34 cellular contexts compared by ENCODE assay signal in the genomic region with DNA sequence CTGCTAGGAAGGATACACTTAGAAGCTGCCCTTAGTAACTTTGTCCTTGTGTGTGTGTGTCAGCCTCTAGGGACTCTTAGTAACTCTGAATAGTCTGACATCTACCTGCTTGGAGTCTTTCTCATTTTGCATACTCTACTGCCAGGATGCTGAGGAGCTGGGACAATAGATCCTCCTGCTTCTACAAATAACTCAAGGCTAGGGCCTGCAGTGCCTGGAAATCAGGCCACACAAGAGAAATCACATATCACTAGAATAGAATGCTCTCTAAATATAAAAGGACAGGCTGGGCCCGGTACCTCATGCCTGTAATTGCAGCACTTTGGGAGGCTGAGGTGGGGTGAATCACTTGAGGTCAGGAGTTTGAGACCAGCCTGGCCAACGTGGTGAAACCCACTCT. TPM values are rescaled to one million over a fixed set of nuclear protein-coding genes. Genes with fewer than 3 reads are reported as not detected.
DNase-seq lines count a peak whose midpoint lies in the region; ATAC-seq, FAIRE-seq and TF ChIP-seq lines count a peak whose summit lies in the region.
"Had no signal": no experiment of that assay in that cellular context is flagged by ENCODE, and none has a peak within 500 bp of the region (broad histone marks: within the 10 kb centered on the region; RNA-seq: fewer than 3 reads in every experiment).

No MANE protein-coding gene starts in this region.

- H3K4ac ChIP-seq in H1 (replicated peaks; ENCODE audit: insufficient read length, low read depth, low read length) = no peak overlapping the region

- H2BK5ac ChIP-seq in H1 (ENCODE audit: low read depth, low read length) = no peak overlapping the region

- H2BK20ac ChIP-seq in H1 (ENCODE audit: low read length) = no peak overlapping the region

- H3K9ac ChIP-seq in H1 (replicated peaks in 1 of 4; ENCODE audit: extremely low read depth in 1 of 4, low read depth in 3 of 4, low read length in 3 of 4) = no peak overlapping the region

- H2BK120ac ChIP-seq in H1 (replicated peaks; ENCODE audit: low read depth, low read length) = no peak overlapping the region

- no peaks in the 10 kb centered on the region for H3K9me3 Mint-ChIP-seq in activated naive CD8-positive, alpha-beta T cell (ENCODE audit: low read depth)
- H3K9me3 Mint-ChIP-seq in activated naive CD8-positive, alpha-beta T cell treated with anti-CD3 and anti-CD28 coated beads, Interleukin-2, amount 50 U/mL, for 24 hours = no peaks in the 10 kb centered on the region
- no peaks in the 10 kb centered on the region for H3K9me3 Mint-ChIP-seq in HFFc6
- no peaks in the 10 kb centered on the region for H3K9me3 Mint-ChIP-seq in stimulated activated naive B cell treated with anti-CD40 and anti-IgM and Interleukin-4, amounts not matched to agents 10 μg/mL and 1 μg/mL and 100 μg/mL, for 72 hours
- H3K9me3 Mint-ChIP-seq: activated CD4-positive, alpha-beta T cell treated with anti-CD3 and anti-CD28 coated beads, Interleukin-2, amount 10 ng/mL, durations not matched to agents 7 days and 5 days; mesothelial cell of epicardium had no signal

- TF ChIP-seq CTCF in HFFc6 (IDR thresholded peaks at IDR 0.05) (no peak), H1 (IDR thresholded peaks at IDR 0.05; ENCODE audit: control extremely low read depth in 1 of 3, insufficient read depth in 1 of 3, low read depth in 1 of 3, low read length in 3 of 3) (no peak)

- CTCF ChIA-PET in H1 (lab: Charles Lee; ENCODE audit: partially characterized antibody) = interaction anchor here (2.3 to 9.6 kb wide), 5 partner anchors 10 to 72 kb away, joined by 7 to 97 read pairs (median 18); no protein-coding TSS in a partner anchor

- no peak overlapping the region; a peak in 1 of 4 replicates for H3K4me2 ChIP-seq in H1 (ENCODE audit: insufficient read depth in 1 of 2, low read depth in 2 of 2, low read length in 2 of 2)
- H3K4me2 ChIP-seq: PC-9 had no signal

- H3K9me3 ChIP-seq in H1 (ENCODE audit: insufficient read depth in 2 of 2, low read depth in 1 of 2, low read length in 1 of 2) = no peaks in the 10 kb centered on the region
- H3K9me3 ChIP-seq: colonic mucosa had no signal

- POLR2A ChIA-PET in H1 (lab: Charles Lee; ENCODE audit: partially characterized antibody) = interaction anchor here (1.0 to 1.3 kb wide), 2 partner anchors 12 to 14 kb away, joined by 3 read pairs; no protein-coding TSS in a partner anchor

- no peak for TF ChIP-seq EP300 in H1 (IDR thresholded peaks at IDR 0.05; ENCODE audit: borderline replicate concordance in 1 of 2, low read depth in 2 of 2, low read length in 2 of 2)

- no peak overlapping the region for H2AFZ ChIP-seq in H1 (ENCODE audit: low read length)
- H2AFZ ChIP-seq: PC-9 had no signal

- H3K79me2 ChIP-seq in H1 (ENCODE audit: control insufficient read depth in 1 of 2, insufficient read depth in 2 of 2, low read length in 2 of 2) = peaks cover 0 to 16% of the 10 kb centered on the region in 2 experiments; a peak in 2 of 4 replicates

- TF ChIP-seq RAD21 in H1 (IDR thresholded peaks at IDR 0.05 in 1 of 2, conservative IDR thresholded peaks at IDR 0.05 in 1 of 2; ENCODE audit: low read depth in 2 of 2, low read length in 2 of 2) = no peak

- 43% methylated on average over 2 of the region's 2 CpGs; no CpG with 5 or more reads in 1 of the 2 experiments for WGBS in H1 (ENCODE audit: extremely low coverage in 1 of 2, insufficient coverage in 1 of 2, insufficient read length in 1 of 2, insufficient replicate concordance in 2 of 2, low coverage in 1 of 2, low lambda C conversion rate in 2 of 2, missing lambda C conversion rate in 1 of 2), 2 experiments

- H3K56ac ChIP-seq in H1 (replicated peaks; ENCODE audit: insufficient read length, low read depth, low read length) = no peak overlapping the region

- no peak for ATAC-seq in activated naive CD8-positive, alpha-beta T cell treated with anti-CD3 and anti-CD28 coated beads, Interleukin-2, amount 50 U/mL, for 24 hours
- ATAC-seq in stimulated activated naive B cell treated with anti-CD40 and anti-IgM and Interleukin-4, amounts not matched to agents 10 μg/mL and 1 μg/mL and 100 μg/mL, for 72 hours (replicated peaks) = no peak
- ATAC-seq: GM12878, left ventricle myocardium superior, Right ventricle myocardium inferior, sciatic nerve, SK-N-SH treated with all-trans-retinoic acid at 6 μM for 48 hours had no signal

- no peaks in the 10 kb centered on the region for H3K36me3 Mint-ChIP-seq in activated naive CD8-positive, alpha-beta T cell
- peaks cover 30% of the 10 kb centered on the region for H3K36me3 Mint-ChIP-seq in activated naive CD8-positive, alpha-beta T cell treated with anti-CD3 and anti-CD28 coated beads, Interleukin-2, amount 50 U/mL, for 24 hours (ENCODE audit: low read depth)
- H3K36me3 Mint-ChIP-seq in HFFc6 (ENCODE audit: low read depth) = peaks cover 10% of the 10 kb centered on the region; the same call in 1 of the 2 replicates
- peaks cover 33 to 57% of the 10 kb centered on the region in 2 donors for H3K36me3 Mint-ChIP-seq in stimulated activated naive B cell treated with anti-CD40 and anti-IgM and Interleukin-4, amounts not matched to agents 10 μg/mL and 1 μg/mL and 100 μg/mL, for 72 hours

- H3K27ac Mint-ChIP-seq in activated naive CD8-positive, alpha-beta T cell = peak overlapping the region; percentile 46
- H3K27ac Mint-ChIP-seq in activated naive CD8-positive, alpha-beta T cell treated with anti-CD3 and anti-CD28 coated beads, Interleukin-2, amount 50 U/mL, for 24 hours = no peak overlapping the region
- H3K27ac Mint-ChIP-seq in HFFc6 = peak overlapping the region; percentile 46
- peak overlapping the region; percentile 83 for H3K27ac Mint-ChIP-seq in stimulated activated naive B cell treated with anti-CD40 and anti-IgM and Interleukin-4, amounts not matched to agents 10 μg/mL and 1 μg/mL and 100 μg/mL, for 72 hours
- H3K27ac Mint-ChIP-seq: mesothelial cell of epicardium had no signal

- no peak overlapping the region for H2AK5ac ChIP-seq in H1 (ENCODE audit: low read depth, low read length)

- no peak overlapping the region for H3K18ac ChIP-seq in H1 (ENCODE audit: extremely low read depth, low read length)

- H3K27me3 Mint-ChIP-seq in activated naive CD8-positive, alpha-beta T cell = no peaks in the 10 kb centered on the region
- no peaks in the 10 kb centered on the region for H3K27me3 Mint-ChIP-seq in activated naive CD8-positive, alpha-beta T cell treated with anti-CD3 and anti-CD28 coated beads, Interleukin-2, amount 50 U/mL, for 24 hours
- H3K27me3 Mint-ChIP-seq in HFFc6 (ENCODE audit: insufficient read depth) = no peaks in the 10 kb centered on the region; the same call in 1 of the 2 replicates
- no peaks in the 10 kb centered on the region for H3K27me3 Mint-ChIP-seq in stimulated activated naive B cell treated with anti-CD40 and anti-IgM and Interleukin-4, amounts not matched to agents 10 μg/mL and 1 μg/mL and 100 μg/mL, for 72 hours
- H3K27me3 Mint-ChIP-seq: activated CD4-positive, alpha-beta T cell treated with anti-CD3 and anti-CD28 coated beads, Interleukin-2, amount 10 ng/mL, durations not matched to agents 7 days and 5 days had no signal

- H3K4me1 Mint-ChIP-seq in activated naive CD8-positive, alpha-beta T cell (ENCODE audit: low read depth) = peaks cover 48% of the 10 kb centered on the region
- H3K4me1 Mint-ChIP-seq in activated naive CD8-positive, alpha-beta T cell treated with anti-CD3 and anti-CD28 coated beads, Interleukin-2, amount 50 U/mL, for 24 hours = peaks cover 47% of the 10 kb centered on the region
- H3K4me1 Mint-ChIP-seq in HFFc6 (ENCODE audit: low read depth) = peaks cover 26% of the 10 kb centered on the region
- H3K4me1 Mint-ChIP-seq in stimulated activated naive B cell treated with anti-CD40 and anti-IgM and Interleukin-4, amounts not matched to agents 10 μg/mL and 1 μg/mL and 100 μg/mL, for 72 hours = peaks cover 35 to 76% of the 10 kb centered on the region in 2 donors
- H3K4me1 Mint-ChIP-seq: mesothelial cell of epicardium had no signal

- H3K27me3 ChIP-seq in H1 (replicated peaks in 1 of 4; ENCODE audit: control insufficient read depth in 3 of 4, extremely low read depth in 1 of 4, insufficient read depth in 3 of 4, low read length in 3 of 4) = no peaks in the 10 kb centered on the region
- H3K27me3 ChIP-seq: cardiac muscle cell, colonic mucosa had no signal

- no peak overlapping the region for H2BK12ac ChIP-seq in H1 (ENCODE audit: low read depth, low read length)

- H3K23me2 ChIP-seq in H1 (ENCODE audit: low read depth, low read length) = no peaks in the 10 kb centered on the region

- no peak overlapping the region for H4K91ac ChIP-seq in H1 (replicated peaks; ENCODE audit: insufficient read length, low read length)

- no peak overlapping the region for H3K4me3 ChIP-seq in H1 (ENCODE audit: extremely low read depth in 1 of 4, insufficient read depth in 2 of 4, low read depth in 3 of 4, low read length in 4 of 4)
- H3K4me3 ChIP-seq: cardiac muscle cell, colonic mucosa, GM12878, PC-9 had no signal

- H3K79me1 ChIP-seq in H1 (ENCODE audit: low read depth, low read length) = peaks cover 9% of the 10 kb centered on the region

- peaks cover 0 to 5% of the 10 kb centered on the region in 2 experiments for H4K20me1 ChIP-seq in H1 (replicated peaks in 1 of 2; ENCODE audit: control insufficient read depth in 1 of 2, insufficient read depth in 2 of 2, low read length in 2 of 2)

- no peak for FAIRE-seq in H1 (lab: Jason Lieb, UNC)
- FAIRE-seq: GM12878, urothelium cell line had no signal

- no peak for TF ChIP-seq POLR2A in H1 (IDR thresholded peaks at IDR 0.05; ENCODE audit: control extremely low read depth in 1 of 2, low read depth in 2 of 2, low read length in 2 of 2)

- H3K4me1 ChIP-seq in H1 (replicated peaks in 1 of 4; ENCODE audit: control insufficient read depth in 3 of 4, insufficient read depth in 4 of 4, low read length in 3 of 4) = peaks cover 7 to 14% (median 8%) of the 10 kb centered on the region in 4 experiments; a peak in 5 of 7 replicates

- no peak overlapping the region for H4K5ac ChIP-seq in H1 (ENCODE audit: insufficient read length, low read depth, low read length)

- H3K23ac ChIP-seq in H1 (ENCODE audit: insufficient read length) = no peak overlapping the region

- H3K4me3 Mint-ChIP-seq in activated naive CD8-positive, alpha-beta T cell = no peak overlapping the region
- no peak overlapping the region for H3K4me3 Mint-ChIP-seq in activated naive CD8-positive, alpha-beta T cell treated with anti-CD3 and anti-CD28 coated beads, Interleukin-2, amount 50 U/mL, for 24 hours
- peak overlapping the region; percentile 17; the same call in 1 of the 2 replicates for H3K4me3 Mint-ChIP-seq in HFFc6
- H3K4me3 Mint-ChIP-seq in stimulated activated naive B cell treated with anti-CD40 and anti-IgM and Interleukin-4, amounts not matched to agents 10 μg/mL and 1 μg/mL and 100 μg/mL, for 72 hours = peak overlapping the region in 1 of 2 donors; percentile 52
- H3K4me3 Mint-ChIP-seq: activated CD4-positive, alpha-beta T cell treated with anti-CD3 and anti-CD28 coated beads, Interleukin-2, amount 10 ng/mL, durations not matched to agents 7 days and 5 days; mesothelial cell of epicardium had no signal

- no peak for DNase-seq in activated naive CD8-positive, alpha-beta T cell treated with anti-CD3 and anti-CD28 coated beads, Interleukin-2, amount 50 U/mL, for 24 hours
- DNase-seq in HFFc6 = no peak
- DNase-seq in H1 (ENCODE audit: low read depth in 1 of 2, low spot score in 2 of 2) = no peak
- no peak for DNase-seq in stimulated activated naive B cell treated with anti-CD40 and anti-IgM and Interleukin-4, amounts not matched to agents 10 μg/mL and 1 μg/mL and 100 μg/mL, for 72 hours
- no peak for DNase-seq in NCI-H187 treated with DMSO at 0.1 percent for 48 hours (lab: John Stamatoyannopoulos, UW)
- no peak for DNase-seq in ureter (ENCODE audit: low spot score)
- DNase-seq: activated CD4-positive, alpha-beta T cell treated with anti-CD3 and anti-CD28 coated beads, Interleukin-2, amount 10 ng/mL, durations not matched to agents 7 days and 5 days; activated naive CD4-positive, alpha-beta T cell; anterior cingulate cortex; colonic mucosa; effector memory CD4-positive, alpha-beta T cell; EL; erythroblast; glutamatergic neuron; IMR-90; islet precursor cell; left ventricle myocardium superior; NCI-H1048; NCI-H1694 treated with DMSO at 0.1 percent for 48 hours; NCI-H2171; NCI-H510A treated with DMSO at 0.1 percent for 48 hours; PC-9; stimulated activated CD4-positive, alpha-beta T cell treated with anti-CD3 and anti-CD28 coated beads, Interleukin-12 subunit alpha, Interleukin-12 subunit beta, amount 100 ng/mL, for 4 hours; stimulated activated CD4-positive, alpha-beta T cell treated with anti-CD3 and anti-CD28 coated beads, Interleukin-4, amount 100 ng/mL, for 1 hour; T-helper 9 cell had no signal

- H3K36me3 ChIP-seq in H1 (ENCODE audit: control insufficient read depth in 2 of 4, insufficient read depth in 4 of 4, low read length in 3 of 4) = peaks cover 0 to 6% (median 0%) of the 10 kb centered on the region in 4 experiments; a peak in 4 of 8 replicates
- H3K36me3 ChIP-seq: colonic mucosa had no signal

- no peak overlapping the region for H4K8ac ChIP-seq in H1 (ENCODE audit: extremely low read depth, insufficient read depth, low read length)

- no peak overlapping the region; the same call in 1 of the 2 replicates for H3K27ac ChIP-seq in H1 (ENCODE audit: low read depth, low read length)
- H3K27ac ChIP-seq: cardiac muscle cell, colonic mucosa, PC-9, VCaP had no signal

- no peak overlapping the region for H3K14ac ChIP-seq in H1 (ENCODE audit: insufficient read length)

- no peak overlapping the region for H2BK15ac ChIP-seq in H1 (ENCODE audit: low read length)

RNA-seq across cellular contexts. Expression of a gene that starts 38.5 kb away (rescaled TPM):
- total RNA-seq in HFFc6 (2021; fragmentation: NEBNext Ultra II Directional; extraction: Animal tissue kit (Norgen Biotek cat#: 25700)) = 10 to 100 TPM in 1 of 6 experiments, 1 to 10 TPM in 5; 5.7 to 14.6 (median 7.1) TPM
- 28.6 and 33.3 TPM in 2 replicates for total RNA-seq in H1 (2021; fragmentation: NEBNext Ultra II Directional; extraction: Animal tissue kit (Norgen Biotek cat#: 25700))
- 32.6 and 34.2 TPM in 2 replicates for polyA plus RNA-seq in H1 (2011; rRNA removed)
- 28.9 TPM for polyA plus RNA-seq in H1 (2011; cell fraction: cytosol; rRNA removed)
- 28.4 TPM for polyA plus RNA-seq in H1 (2011; cell fraction: nucleus; rRNA removed)
- 18.5 to 29.1 TPM (median 25.6 TPM) in 4 replicates for polyA plus RNA-seq in H1 (2012, experiment 1 of 2)
- 29.7 TPM for polyA plus RNA-seq in H1 (2012, experiment 2 of 2)
- 26.5 TPM for polyA plus RNA-seq in H1 (2013, experiment 1 of 2)
- 25.1 TPM for polyA plus RNA-seq in H1 (2013, experiment 2 of 2)
- polyA minus RNA-seq in H1 (2011; rRNA and poly(A)+ RNA removed) = 19.6 and 21.1 TPM in 2 replicates
- 10.9 TPM for polyA minus RNA-seq in H1 (2011; cell fraction: cytosol; rRNA and poly(A)+ RNA removed)
- polyA minus RNA-seq in H1 (2011; cell fraction: nucleus; rRNA and poly(A)+ RNA removed) = 18.0 TPM
- 8.8 TPM for total RNA-seq in ureter

RNA-seq across cellular contexts. Expression of a gene that starts 56.7 kb away (rescaled TPM):
- total RNA-seq in HFFc6 (2021; fragmentation: NEBNext Ultra II Directional; extraction: Animal tissue kit (Norgen Biotek cat#: 25700)) = 10 to 100 TPM in 3 of 6 experiments, 1 to 10 TPM in 3; 8.8 to 10.8 (median 10.0) TPM
- 16.1 and 17.5 TPM in 2 replicates for total RNA-seq in H1 (2021; fragmentation: NEBNext Ultra II Directional; extraction: Animal tissue kit (Norgen Biotek cat#: 25700))
- 51.1 and 60.6 TPM in 2 replicates for polyA plus RNA-seq in H1 (2011; rRNA removed)
- polyA plus RNA-seq in H1 (2011; cell fraction: cytosol; rRNA removed) = 50.3 TPM
- 38.8 TPM for polyA plus RNA-seq in H1 (2011; cell fraction: nucleus; rRNA removed)
- 18.3 to 30.8 TPM (median 24.5 TPM) in 4 replicates for polyA plus RNA-seq in H1 (2012, experiment 1 of 2)
- polyA plus RNA-seq in H1 (2012, experiment 2 of 2) = 29.7 TPM
- polyA plus RNA-seq in H1 (2013, experiment 1 of 2) = 18.4 TPM
- polyA plus RNA-seq in H1 (2013, experiment 2 of 2) = 18.0 TPM
- 29.5 and 38.8 TPM in 2 replicates for polyA minus RNA-seq in H1 (2011; rRNA and poly(A)+ RNA removed)
- 10.4 TPM for polyA minus RNA-seq in H1 (2011; cell fraction: cytosol; rRNA and poly(A)+ RNA removed)
- polyA minus RNA-seq in H1 (2011; cell fraction: nucleus; rRNA and poly(A)+ RNA removed) = 13.0 TPM
- total RNA-seq in ureter = 19.9 TPM
